Comparison of ENCODE assay signal across 8 cellular contexts in the genomic region with DNA sequence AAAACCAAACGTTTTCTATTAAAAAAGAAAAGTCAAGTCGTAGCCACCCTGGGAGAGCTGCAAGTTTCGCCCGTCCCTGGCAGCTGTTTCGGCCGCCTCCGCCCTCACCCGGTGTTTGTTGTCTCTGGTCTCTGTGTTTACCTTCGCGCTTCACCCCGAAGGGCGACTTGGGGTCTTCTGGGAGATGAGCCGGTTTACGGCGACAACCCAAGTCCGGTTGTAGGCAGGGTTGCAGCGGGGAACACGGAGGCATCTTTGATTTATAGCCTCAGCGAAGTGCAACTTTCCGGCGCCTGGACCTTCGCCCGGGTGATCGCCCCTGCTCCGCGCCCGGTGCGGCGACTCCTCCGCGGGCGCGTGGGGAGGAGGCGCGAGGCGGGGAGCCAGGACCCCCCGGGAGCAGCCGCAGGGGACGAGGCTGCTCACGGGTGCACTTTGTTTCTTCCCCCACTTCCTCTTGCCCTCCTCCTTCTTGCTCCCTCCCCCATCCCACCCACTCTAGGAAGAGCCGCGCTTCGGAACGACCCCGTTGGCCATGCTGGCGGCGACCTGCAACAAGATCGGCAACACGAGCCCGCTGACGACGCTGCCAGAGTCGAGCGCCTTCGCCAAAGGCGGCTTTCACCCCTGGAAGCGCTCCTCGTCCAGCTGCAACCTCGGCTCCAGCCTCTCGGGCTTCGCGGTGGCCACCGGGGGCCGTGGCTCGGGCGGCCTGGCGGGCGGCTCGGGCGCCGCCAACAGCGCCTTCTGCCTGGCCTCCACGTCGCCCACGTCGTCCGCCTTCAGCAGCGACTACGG. TPM values are rescaled to one million over a fixed set of nuclear protein-coding genes. Genes with fewer than 3 reads are reported as not detected.
DNase-seq lines count a peak whose midpoint lies in the region; ATAC-seq and TF ChIP-seq lines count a peak whose summit lies in the region.

No MANE protein-coding gene starts in this region.

- H2AFZ ChIP-seq in neuron (ENCODE audit: low read depth, low read length): peak overlapping the region; percentile 2

- intact Hi-C loops in prostate gland (cut with DNase I): no loop called here

- 0% methylated on average over 79 of the region's 79 CpGs for WGBS in ectodermal cell, 2 experiments
- 3% methylated on average over 57 of the region's 79 CpGs for WGBS in prostate gland

- no peaks in the 10 kb centered on the region for H3K9me3 ChIP-seq in ectodermal cell (ENCODE audit: control insufficient read depth, low read length)
- H3K9me3 ChIP-seq in neuron (ENCODE audit: low read length): no peaks in the 10 kb centered on the region
- H3K9me3 ChIP-seq in prostate gland: no peaks in the 10 kb centered on the region

- H3K4me3 ChIP-seq in ectodermal cell (ENCODE audit: insufficient read depth, low read depth, low read length) (peak overlapping the region; percentile 32), neuron (ENCODE audit: low read length) (peak overlapping the region; percentile 94), prostate gland (no peak overlapping the region)

- peaks cover 36% of the 10 kb centered on the region for H3K4me1 ChIP-seq in ectodermal cell (ENCODE audit: control insufficient read depth, insufficient read depth, low read length)
- H3K4me1 ChIP-seq in neuron (ENCODE audit: insufficient read depth, low read length): peaks cover 54% of the 10 kb centered on the region
- H3K4me1 ChIP-seq in prostate gland (replicated peaks): no peaks in the 10 kb centered on the region

- no peak for TF ChIP-seq POLR2A in prostate gland (IDR thresholded peaks at IDR 0.05)

- no peak overlapping the region for H3K27ac ChIP-seq in ectodermal cell (ENCODE audit: insufficient read depth, low read depth, low read length, poor library complexity, severe bottlenecking)
- H3K27ac ChIP-seq in prostate gland: no peak overlapping the region

- peak; percentile 70 for DNase-seq in activated effector memory CD4-positive, alpha-beta T cell treated with anti-CD3 and anti-CD28 coated beads, Interleukin-2, amount 50 U/mL, for 16 hours
- DNase-seq in activated effector memory CD4-positive, alpha-beta T cell treated with Interleukin-2 at 50 U/mL for 16 hours: no peak
- DNase-seq in NCI-H69 (lab: John Stamatoyannopoulos, UW) (peak; percentile 59), NCI-H774 (lab: John Stamatoyannopoulos, UW) (no peak), prostate gland (ENCODE audit: low spot score) (no peak)

- TF ChIP-seq CTCF in prostate gland (IDR thresholded peaks at IDR 0.05): no peak

- peaks cover 100% of the 10 kb centered on the region for H3K27me3 ChIP-seq in ectodermal cell (ENCODE audit: control insufficient read depth, insufficient read depth, low read length, poor library complexity, severe bottlenecking)
- H3K27me3 ChIP-seq in neuron (ENCODE audit: insufficient read depth, low read length): peaks cover 5% of the 10 kb centered on the region
- peaks cover 83% of the 10 kb centered on the region for H3K27me3 ChIP-seq in prostate gland (replicated peaks; ENCODE audit: insufficient read depth)

- no peak for ATAC-seq in HG03139 (IDR thresholded peaks at IDR 0.05; ENCODE audit: unreplicated experiment)

- H3K36me3 ChIP-seq in ectodermal cell (ENCODE audit: control insufficient read depth, insufficient read depth, low read length) (no peaks in the 10 kb centered on the region), neuron (ENCODE audit: insufficient read depth, low read length) (peaks cover 4% of the 10 kb centered on the region), prostate gland (no peaks in the 10 kb centered on the region)

RNA-seq across cellular contexts. Expression of a gene that starts 1.1 kb away (rescaled TPM):
- polyA plus RNA-seq in ectodermal cell (2013, experiment 1 of 4): not detected
- 0.16 TPM for polyA plus RNA-seq in ectodermal cell (2013, experiment 2 of 4)
- 0.53 TPM for polyA plus RNA-seq in ectodermal cell (2013, experiment 3 of 4)
- 0.20 TPM for polyA plus RNA-seq in ectodermal cell (2013, experiment 4 of 4)
- under 1 TPM in 1 of 2 donors, not detected in 1; 0.40 TPM for total RNA-seq in prostate gland

RNA-seq across cellular contexts. Expression of a gene that starts 59.7 kb away (rescaled TPM):
- polyA plus RNA-seq in ectodermal cell (2013, experiment 1 of 4): 24.3 TPM
- 27.7 TPM for polyA plus RNA-seq in ectodermal cell (2013, experiment 2 of 4)
- polyA plus RNA-seq in ectodermal cell (2013, experiment 3 of 4): 23.5 TPM
- polyA plus RNA-seq in ectodermal cell (2013, experiment 4 of 4): 25.5 TPM
- 10 to 100 TPM; 22.4 to 39.8 TPM for total RNA-seq in prostate gland

Comparison
In these comparisons a context has a peak if more than half of its experiments do, and no peak if none do; other contexts are left out.
1. DNase-seq: peak in activated effector memory CD4-positive, alpha-beta T cell treated with anti-CD3 and anti-CD28 coated beads, Interleukin-2, amount 50 U/mL, for 16 hours (single experiment) and NCI-H69 (single experiment); none in activated effector memory CD4-positive, alpha-beta T cell treated with Interleukin-2 at 50 U/mL for 16 hours (single experiment), NCI-H774 (single experiment) and prostate gland (single experiment).
2. H3K4me3 ChIP-seq: peak in ectodermal cell (single experiment) and neuron (single experiment); none in prostate gland (0 of 2).